9 cellular contexts compared by ENCODE assay signal in genomic region chr11:9362393-9362863, GRCh38. TPM values are rescaled to one million over a fixed set of nuclear protein-coding genes. Genes with fewer than 3 reads are reported as not detected.
A peak's percentile ranks its signal among the peaks of the same experiment; 100 is the strongest.
DNase-seq lines count a peak whose midpoint lies in the region; ATAC-seq and TF ChIP-seq lines count a peak whose summit lies in the region.
"Had no signal": no experiment of that assay in that cellular context is flagged by ENCODE, and none has a peak within 500 bp of the region (broad histone marks: within the 10 kb centered on the region; RNA-seq: fewer than 3 reads in every experiment).

No MANE protein-coding gene starts in this region.

- POLR2A ChIA-PET in activated CD4-positive, alpha-beta T cell treated with anti-CD3 and anti-CD28 coated beads for 36 hours (lab: Charles Lee) = interaction anchor here (0.9 kb wide), 1 partner anchor 97 kb away, joined by 3 read pairs; the partner anchor contains the start of gene DENND5A

- peak overlapping the region; percentile 64 for H2AFZ ChIP-seq in smooth muscle cell (ENCODE audit: low read depth)

- H3K4me3 Mint-ChIP-seq in activated CD4-positive, alpha-beta T cell treated with anti-CD3 and anti-CD28 coated beads for 36 hours = no peak overlapping the region

- no peaks in the 10 kb centered on the region for H3K36me3 ChIP-seq in smooth muscle cell (ENCODE audit: low read depth)

- no peak for TF ChIP-seq CTCF in smooth muscle cell (IDR thresholded peaks at IDR 0.05; ENCODE audit: borderline replicate concordance, insufficient read depth, poor library complexity, severe bottlenecking)

- H3F3A ChIP-seq in smooth muscle cell (ENCODE audit: low read depth) = peaks cover 13% of the 10 kb centered on the region

- no peaks in the 10 kb centered on the region for H3K36me3 Mint-ChIP-seq in activated CD4-positive, alpha-beta T cell treated with anti-CD3 and anti-CD28 coated beads for 36 hours (ENCODE audit: low read depth)
- H3K36me3 Mint-ChIP-seq: activated naive CD8-positive, alpha-beta T cell treated with anti-CD3 and anti-CD28 coated beads, Interleukin-2, amount 10 ng/mL, durations not matched to agents 7 days and 5 days had no signal

- CTCF ChIA-PET in activated CD4-positive, alpha-beta T cell treated with anti-CD3 and anti-CD28 coated beads for 36 hours (lab: Charles Lee) = interaction anchor here (0.6 to 1.5 kb wide), 2 partner anchors 10 to 778 kb away, joined by 3 to 4 read pairs; no protein-coding TSS in a partner anchor

- peak; percentile 44 for ATAC-seq in activated CD4-positive, alpha-beta T cell treated with anti-CD3 and anti-CD28 coated beads for 36 hours
- ATAC-seq in left ventricle myocardium superior = peak; percentile 39

- peak overlapping the region; percentile 90 for H3K9ac ChIP-seq in smooth muscle cell (ENCODE audit: low read depth)

- H3K9me3 Mint-ChIP-seq in activated CD4-positive, alpha-beta T cell treated with anti-CD3 and anti-CD28 coated beads for 36 hours (ENCODE audit: low read depth) = no peaks in the 10 kb centered on the region
- H3K9me3 Mint-ChIP-seq: activated naive CD8-positive, alpha-beta T cell treated with anti-CD3 and anti-CD28 coated beads, Interleukin-2, amount 10 ng/mL, durations not matched to agents 7 days and 5 days had no signal

- H3K4me1 ChIP-seq in smooth muscle cell (ENCODE audit: low read depth) = peaks cover 3% of the 10 kb centered on the region

- no peak overlapping the region for H3K4me3 ChIP-seq in smooth muscle cell

- DNase-seq in activated CD4-positive, alpha-beta T cell treated with anti-CD3 and anti-CD28 coated beads for 36 hours = peak; percentile 45
- DNase-seq in activated CD4-positive, alpha-beta T cell treated with anti-CD3 and anti-CD28 coated beads for 4 hours = no peak
- peak; percentile 15 for DNase-seq in UCSD-AML1 (lab: John Stamatoyannopoulos, UW; ENCODE audit: unreplicated experiment)
- no peak for DNase-seq in left ventricle myocardium superior
- DNase-seq in smooth muscle cell (lab: John Stamatoyannopoulos, UW; ENCODE audit: unreplicated experiment) = no peak
- no peak for DNase-seq in COLO829 (ENCODE audit: low spot score)
- DNase-seq in RPMI8226 = no peak
- DNase-seq in NCI-H345 treated with DMSO at 0.1 percent for 48 hours (lab: John Stamatoyannopoulos, UW; ENCODE audit: unreplicated experiment) = no peak
- DNase-seq: activated naive CD8-positive, alpha-beta T cell treated with anti-CD3 and anti-CD28 coated beads, Interleukin-2, amount 10 ng/mL, durations not matched to agents 7 days and 5 days had no signal

- no peaks in the 10 kb centered on the region for H4K20me1 ChIP-seq in smooth muscle cell (ENCODE audit: low read depth)

- H3K79me2 ChIP-seq in smooth muscle cell (ENCODE audit: low read depth) = no peaks in the 10 kb centered on the region

- H3K27me3 ChIP-seq in smooth muscle cell (ENCODE audit: low read depth) = no peaks in the 10 kb centered on the region

- H3K27ac ChIP-seq in smooth muscle cell (ENCODE audit: low read depth) = peak overlapping the region; percentile 99

- intact Hi-C loops in activated CD4-positive, alpha-beta T cell treated with anti-CD3 and anti-CD28 coated beads for 36 hours (cut with DNase I, micrococcal nuclease) = loop anchor here (5.0 kb wide), 7 partner anchors 100 to 945 kb away; partner anchors contain the start of genes ADM (in 1 of the 2), NRIP3 (in 1 of the 2), RPL27A (in 1 of the 2) and TRIM66 (in 1 of the 2)
- intact Hi-C loops in left ventricle myocardium superior (cut with micrococcal nuclease) = no loop called here

- peaks cover 30% of the 10 kb centered on the region for H3K4me1 Mint-ChIP-seq in activated CD4-positive, alpha-beta T cell treated with anti-CD3 and anti-CD28 coated beads for 36 hours

- H3K9me3 ChIP-seq in smooth muscle cell (replicated peaks; ENCODE audit: low read depth) = no peaks in the 10 kb centered on the region

- H3K27me3 Mint-ChIP-seq in activated CD4-positive, alpha-beta T cell treated with anti-CD3 and anti-CD28 coated beads for 36 hours = no peaks in the 10 kb centered on the region
- H3K27me3 Mint-ChIP-seq: activated naive CD8-positive, alpha-beta T cell treated with anti-CD3 and anti-CD28 coated beads, Interleukin-2, amount 10 ng/mL, durations not matched to agents 7 days and 5 days had no signal

- WGBS in smooth muscle cell (ENCODE audit: low lambda C conversion rate) = 35% methylated on average over 2 of the region's 2 CpGs

- peak overlapping the region; percentile 51 for H3K4me2 ChIP-seq in smooth muscle cell

- H3K27ac Mint-ChIP-seq in activated CD4-positive, alpha-beta T cell treated with anti-CD3 and anti-CD28 coated beads for 36 hours = peak overlapping the region; percentile 71

RNA-seq across cellular contexts. Expression of gene IPO7, which starts 22.0 kb away (rescaled TPM):
- total RNA-seq in activated CD4-positive, alpha-beta T cell treated with anti-CD3 and anti-CD28 coated beads for 36 hours = 100 to 1,000 TPM; 155 to 181 TPM
- total RNA-seq in left ventricle myocardium superior (146 TPM), smooth muscle cell (118 and 156 TPM in 2 replicates)
- polyA plus RNA-seq in smooth muscle cell = 4.7 and 6.3 TPM in 2 replicates

RNA-seq across cellular contexts. Expression of gene TMEM41B, which starts 48.0 kb away (rescaled TPM):
- total RNA-seq in activated CD4-positive, alpha-beta T cell treated with anti-CD3 and anti-CD28 coated beads for 36 hours = 10 to 100 TPM; 20.2 to 29.3 TPM
- total RNA-seq in left ventricle myocardium superior = 25.5 TPM
- 57.3 and 95.4 TPM in 2 replicates for total RNA-seq in smooth muscle cell
- polyA plus RNA-seq in smooth muscle cell = 33.6 and 34.8 TPM in 2 replicates

Comparison
In these comparisons a context has a peak if more than half of its experiments do, and no peak if none do; other contexts are left out.
1. DNase-seq: peak in activated CD4-positive, alpha-beta T cell treated with anti-CD3 and anti-CD28 coated beads for 36 hours (single experiment) and UCSD-AML1 (single experiment); none in activated CD4-positive, alpha-beta T cell treated with anti-CD3 and anti-CD28 coated beads for 4 hours (0 of 2), left ventricle myocardium superior (single experiment), smooth muscle cell (single experiment), COLO829 (single experiment), RPMI8226 (single experiment) and NCI-H345 treated with DMSO at 0.1 percent for 48 hours (single experiment).